Comparison of ENCODE assay signal across 23 cellular contexts in the genomic region with DNA sequence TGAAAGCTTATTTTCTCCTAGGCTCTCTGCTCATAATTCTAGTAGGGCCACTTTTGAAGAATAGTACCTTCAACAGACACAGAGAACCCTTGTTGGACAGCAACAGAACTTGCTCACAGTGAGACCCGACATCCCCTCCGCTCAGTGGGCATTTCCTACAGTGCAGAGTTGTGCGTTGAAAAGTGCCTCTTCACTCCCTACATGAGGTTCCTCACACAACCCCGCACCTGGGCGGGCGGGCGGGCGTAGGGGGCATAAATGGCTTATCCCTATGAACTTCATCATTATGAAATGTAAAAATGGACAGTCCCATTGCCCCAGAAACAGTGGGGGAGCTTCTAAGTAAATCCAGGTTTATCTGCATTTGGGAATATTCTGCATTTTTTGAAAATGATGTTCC.
"Had no signal": no experiment of that assay in that cellular context is flagged by ENCODE, and none has a peak within 500 bp of the region (broad histone marks: within the 10 kb centered on the region; RNA-seq: fewer than 3 reads in every experiment).

No MANE protein-coding gene starts in this region.

- H3K27me3 ChIP-seq: foreskin keratinocyte, hepatocyte, neutrophil, right lobe of liver, tibial artery, upper lobe of left lung, vagina had no signal

- FAIRE-seq: endothelial cell of umbilical vein, kidney had no signal

- H3K79me2 ChIP-seq: hepatocyte had no signal

- H2AFZ ChIP-seq: hepatocyte had no signal

- H3K27me3 Mint-ChIP-seq: naive thymus-derived CD4-positive, alpha-beta T cell; stimulated activated memory B cell treated with anti-CD40 and anti-IgM and Interleukin-4, amounts not matched to agents 10 μg/mL and 1 μg/mL and 100 μg/mL, for 72 hours; stimulated activated naive CD8-positive, alpha-beta T cell treated with anti-CD3 and anti-CD28 coated beads, Interleukin-15, Interleukin-2, amounts not matched to agents 100 ng/mL and 50 ng/mL, for 24 hours had no signal

- H3K4me1 ChIP-seq: foreskin keratinocyte, psoas muscle, tibial artery, upper lobe of left lung, vagina had no signal

- H3K4me3 ChIP-seq: hepatocyte, lung, psoas muscle, right lobe of liver, tibial artery, upper lobe of left lung, vagina had no signal

- H3K4me3 Mint-ChIP-seq: endodermal cell; naive thymus-derived CD4-positive, alpha-beta T cell; stimulated activated memory B cell treated with anti-CD40 and anti-IgM and Interleukin-4, amounts not matched to agents 10 μg/mL and 1 μg/mL and 100 μg/mL, for 72 hours; stimulated activated naive CD8-positive, alpha-beta T cell treated with anti-CD3 and anti-CD28 coated beads, Interleukin-15, Interleukin-2, amounts not matched to agents 100 ng/mL and 50 ng/mL, for 24 hours had no signal

- H3K4me2 ChIP-seq: hepatocyte had no signal

- H3K9me3 Mint-ChIP-seq: endodermal cell; stimulated activated memory B cell treated with anti-CD40 and anti-IgM and Interleukin-4, amounts not matched to agents 10 μg/mL and 1 μg/mL and 100 μg/mL, for 72 hours had no signal

- DNase-seq: effector CD4-positive, alpha-beta T cell; endodermal cell; erythroblast; kidney; left cardiac atrium; left ventricle myocardium superior; naive thymus-derived CD4-positive, alpha-beta T cell; psoas muscle; retina; right lobe of liver; stimulated activated CD4-positive, alpha-beta T cell treated with anti-CD3 and anti-CD28 coated beads, Interleukin-15, amount 100 ng/mL, for 24 hours; stimulated activated CD4-positive, alpha-beta T cell treated with anti-CD3 and anti-CD28 coated beads, Interleukin-1b, Interleukin-23, amount 100 ng/mL, for 48 hours; stimulated activated CD4-positive, alpha-beta T cell treated with anti-CD3 and anti-CD28 coated beads, Interleukin-4, amount 100 ng/mL, for 24 hours; tibial artery had no signal

- H3K27ac ChIP-seq: foreskin keratinocyte, hepatocyte, neutrophil, psoas muscle, right lobe of liver, tibial artery, upper lobe of left lung, vagina had no signal

- H3K36me3 ChIP-seq: neutrophil, right lobe of liver, upper lobe of left lung, vagina had no signal

- H3K9me3 ChIP-seq: neutrophil, psoas muscle, right lobe of liver, tibial artery, upper lobe of left lung, vagina had no signal

- H3K27ac Mint-ChIP-seq: endodermal cell; naive thymus-derived CD4-positive, alpha-beta T cell; stimulated activated memory B cell treated with anti-CD40 and anti-IgM and Interleukin-4, amounts not matched to agents 10 μg/mL and 1 μg/mL and 100 μg/mL, for 72 hours; stimulated activated naive CD8-positive, alpha-beta T cell treated with anti-CD3 and anti-CD28 coated beads, Interleukin-15, Interleukin-2, amounts not matched to agents 100 ng/mL and 50 ng/mL, for 24 hours had no signal

- ATAC-seq: left cardiac atrium; left ventricle myocardium superior; naive thymus-derived CD4-positive, alpha-beta T cell; psoas muscle; stimulated activated memory B cell treated with anti-CD40 and anti-IgM and Interleukin-4, amounts not matched to agents 10 μg/mL and 1 μg/mL and 100 μg/mL, for 72 hours had no signal
